In the genomic region with DNA sequence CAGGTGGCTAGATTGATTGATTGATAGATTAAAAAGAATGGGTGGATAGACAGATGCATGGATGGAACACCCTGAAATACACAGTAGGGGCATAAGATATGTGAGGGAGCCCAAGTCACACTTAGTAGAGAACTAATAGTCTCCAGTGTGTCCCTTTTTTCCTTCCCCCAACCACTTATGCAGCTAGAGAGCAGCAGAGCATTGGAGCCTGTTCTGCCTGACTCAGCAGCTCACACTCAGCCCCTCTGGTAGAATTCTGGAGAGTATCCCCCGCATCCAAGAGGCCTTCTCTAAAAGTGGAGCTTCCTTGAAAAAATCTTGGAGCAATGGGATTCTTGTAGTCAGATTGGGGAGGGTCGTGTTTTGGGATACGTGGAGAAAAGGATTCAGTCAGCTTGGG, we compare ENCODE assay signal across 31 cellular contexts. TPM values are rescaled to one million over a fixed set of nuclear protein-coding genes. Genes with fewer than 3 reads are reported as not detected.
"Had no signal": no experiment of that assay in that cellular context is flagged by ENCODE, and none has a peak within 500 bp of the region (broad histone marks: within the 10 kb centered on the region; RNA-seq: fewer than 3 reads in every experiment).

No MANE protein-coding gene starts in this region.

- H3K4me1 ChIP-seq: stomach, suprapubic skin, testis, thyroid gland, tibial artery, tibial nerve, transverse colon, upper lobe of left lung, upper lobe of right lung, uterus, vagina had no signal

- FAIRE-seq: urothelium cell line had no signal

- DNase-seq: stimulated activated CD4-positive, alpha-beta T cell treated with anti-CD3 and anti-CD28 coated beads, Interleukin-2, amount 100 ng/mL, for 48 hours; stimulated activated CD4-positive, alpha-beta T cell treated with anti-CD3 and anti-CD28 coated beads, Interleukin-4, amount 100 ng/mL, for 1 hour; stimulated activated CD4-positive, alpha-beta T cell treated with anti-CD3 and anti-CD28 coated beads, Interleukin-4, amount 100 ng/mL, for 24 hours; stimulated activated CD4-positive, alpha-beta T cell treated with anti-CD3 and anti-CD28 coated beads, Interleukin-4, amount 100 ng/mL, for 4 hours; stimulated activated CD8-positive, alpha-beta memory T cell treated with anti-CD3 and anti-CD28 coated beads, Interleukin-4, amount 100 ng/mL, for 48 hours; stimulated activated naive B cell treated with anti-CD40 and anti-IgM and Interleukin-4, amounts not matched to agents 10 μg/mL and 1 μg/mL and 100 μg/mL, for 72 hours; stimulated activated naive CD4-positive, alpha-beta T cell; stimulated activated naive CD4-positive, alpha-beta T cell treated with Interleukin-2 at 50 U/mL for 16 hours; stimulated activated naive CD8-positive, alpha-beta T cell treated with anti-CD3 and anti-CD28 coated beads, Interleukin-15, amount 100 ng/mL, for 72 hours; stimulated activated naive CD8-positive, alpha-beta T cell treated with anti-CD3 and anti-CD28 coated beads, Interleukin-15, Interleukin-2, amounts not matched to agents 100 U/mL and 50 U/mL, for 24 hours; stomach; testis; thyroid gland; tibial artery; transverse colon; trophoblast cell; upper lobe of left lung; upper lobe of right lung; uterus had no signal

- H3K9me3 Mint-ChIP-seq: type B pancreatic cell had no signal

- H3K36me3 Mint-ChIP-seq: stimulated activated effector memory CD8-positive, alpha-beta T cell treated with anti-CD3 and anti-CD28 coated beads, Interleukin-12 subunit alpha, Interleukin-12 subunit beta, amount 100 ng/mL, for 72 hours; stimulated activated memory B cell treated with anti-CD40 and anti-IgM and Interleukin-4, amounts not matched to agents 10 μg/mL and 1 μg/mL and 100 μg/mL, for 72 hours; stimulated activated naive B cell treated with anti-CD40 and anti-IgM and Interleukin-4, amounts not matched to agents 10 μg/mL and 1 μg/mL and 100 μg/mL, for 72 hours; type B pancreatic cell had no signal

- H3K27ac Mint-ChIP-seq: stimulated activated effector memory CD8-positive, alpha-beta T cell treated with anti-CD3 and anti-CD28 coated beads, Interleukin-12 subunit alpha, Interleukin-12 subunit beta, amount 100 ng/mL, for 72 hours; stimulated activated memory B cell treated with anti-CD40 and anti-IgM and Interleukin-4, amounts not matched to agents 10 μg/mL and 1 μg/mL and 100 μg/mL, for 72 hours; stimulated activated naive B cell treated with anti-CD40 and anti-IgM and Interleukin-4, amounts not matched to agents 10 μg/mL and 1 μg/mL and 100 μg/mL, for 72 hours; stimulated activated naive CD8-positive, alpha-beta T cell treated with anti-CD3 and anti-CD28 coated beads, Interleukin-15, amount 100 ng/mL, for 72 hours; stimulated activated naive CD8-positive, alpha-beta T cell treated with anti-CD3 and anti-CD28 coated beads, Interleukin-15, Interleukin-2, amounts not matched to agents 100 ng/mL and 50 ng/mL, for 24 hours; type B pancreatic cell had no signal

- ATAC-seq: stimulated activated effector memory CD8-positive, alpha-beta T cell treated with anti-CD3 and anti-CD28 coated beads, Interleukin-12 subunit alpha, Interleukin-12 subunit beta, amount 100 ng/mL, for 72 hours; stimulated activated memory B cell treated with anti-CD40 and anti-IgM and Interleukin-4, amounts not matched to agents 10 μg/mL and 1 μg/mL and 100 μg/mL, for 72 hours; stimulated activated naive B cell treated with anti-CD40 and anti-IgM and Interleukin-4, amounts not matched to agents 10 μg/mL and 1 μg/mL and 100 μg/mL, for 72 hours; stimulated activated naive CD8-positive, alpha-beta T cell treated with anti-CD3 and anti-CD28 coated beads, Interleukin-15, amount 100 ng/mL, for 72 hours; stimulated activated naive CD8-positive, alpha-beta T cell treated with anti-CD3 and anti-CD28 coated beads, Interleukin-15, Interleukin-2, amounts not matched to agents 100 U/mL and 50 U/mL, for 24 hours; upper lobe of right lung had no signal

- H3K4me1 Mint-ChIP-seq: stimulated activated effector memory CD8-positive, alpha-beta T cell treated with anti-CD3 and anti-CD28 coated beads, Interleukin-12 subunit alpha, Interleukin-12 subunit beta, amount 100 ng/mL, for 72 hours; stimulated activated memory B cell treated with anti-CD40 and anti-IgM and Interleukin-4, amounts not matched to agents 10 μg/mL and 1 μg/mL and 100 μg/mL, for 72 hours; stimulated activated naive B cell treated with anti-CD40 and anti-IgM and Interleukin-4, amounts not matched to agents 10 μg/mL and 1 μg/mL and 100 μg/mL, for 72 hours; stimulated activated naive CD8-positive, alpha-beta T cell treated with anti-CD3 and anti-CD28 coated beads, Interleukin-15, amount 100 ng/mL, for 72 hours had no signal

- H3K36me3 ChIP-seq: stomach, suprapubic skin, thoracic aorta, thyroid gland, tibial artery, tibial nerve, transverse colon, upper lobe of left lung, upper lobe of right lung, uterus, vagina had no signal

- H3K4me3 ChIP-seq: stomach, suprapubic skin, testis, thoracic aorta, thyroid gland, tibial artery, tibial nerve, transverse colon, upper lobe of left lung, upper lobe of right lung, uterus, vagina had no signal

- H3K4me3 Mint-ChIP-seq: stimulated activated effector memory CD8-positive, alpha-beta T cell treated with anti-CD3 and anti-CD28 coated beads, Interleukin-12 subunit alpha, Interleukin-12 subunit beta, amount 100 ng/mL, for 72 hours; stimulated activated memory B cell treated with anti-CD40 and anti-IgM and Interleukin-4, amounts not matched to agents 10 μg/mL and 1 μg/mL and 100 μg/mL, for 72 hours; stimulated activated naive B cell treated with anti-CD40 and anti-IgM and Interleukin-4, amounts not matched to agents 10 μg/mL and 1 μg/mL and 100 μg/mL, for 72 hours; stimulated activated naive CD8-positive, alpha-beta T cell treated with anti-CD3 and anti-CD28 coated beads, Interleukin-15, amount 100 ng/mL, for 72 hours; stimulated activated naive CD8-positive, alpha-beta T cell treated with anti-CD3 and anti-CD28 coated beads, Interleukin-15, Interleukin-2, amounts not matched to agents 100 ng/mL and 50 ng/mL, for 24 hours; type B pancreatic cell had no signal

- H3K27ac ChIP-seq: stomach, suprapubic skin, testis, thoracic aorta, thyroid gland, tibial artery, tibial nerve, transverse colon, upper lobe of left lung, upper lobe of right lung, uterus, vagina had no signal

- H3K9me3 ChIP-seq: suprapubic skin, testis, thoracic aorta, thyroid gland, tibial artery, tibial nerve, transverse colon, upper lobe of left lung, upper lobe of right lung, uterus, vagina had no signal

- H3K27me3 Mint-ChIP-seq: stimulated activated memory B cell treated with anti-CD40 and anti-IgM and Interleukin-4, amounts not matched to agents 10 μg/mL and 1 μg/mL and 100 μg/mL, for 72 hours; stimulated activated naive CD8-positive, alpha-beta T cell treated with anti-CD3 and anti-CD28 coated beads, Interleukin-15, amount 100 ng/mL, for 72 hours had no signal

- H3K27me3 ChIP-seq: testis, thyroid gland, tibial artery, tibial nerve, transverse colon, upper lobe of left lung, uterus, vagina had no signal

RNA-seq across cellular contexts. Expression of a gene that starts 20.5 kb away (rescaled TPM):
- total RNA-seq: stomach, subcutaneous adipose tissue, suprapubic skin, testis, thoracic aorta, thyroid gland, tibial nerve, transverse colon, upper lobe of left lung, upper lobe of right lung, ureter, urinary bladder, uterus, vagina had no signal
- polyA plus RNA-seq: stomach, urinary bladder had no signal
